ENCODE assay signal across 8 cellular contexts in genomic region chr1:155859234-155859829, GRCh38. TPM values are rescaled to one million over a fixed set of nuclear protein-coding genes. Genes with fewer than 3 reads are reported as not detected.
DNase-seq lines count a peak whose midpoint lies in the region; ATAC-seq and TF ChIP-seq lines count a peak whose summit lies in the region.

SYT11 (plus strand) TSS chr1:155859567; CDS start chr1:155859762, 195 bp downstream.

- H3K4me1 ChIP-seq in iPS-20b (ENCODE audit: insufficient read depth, low read length) (peaks cover 5% of the 10 kb centered on the region; the same call in 1 of the 2 replicates), skeletal muscle tissue (ENCODE audit: control insufficient read depth in 3 of 3, insufficient read depth in 3 of 3, low read length in 3 of 3) (peaks cover 18 to 29% (median 25%) of the 10 kb centered on the region in 3 donors)

- H3K4me3 ChIP-seq in AG04450 (ENCODE audit: low read depth, low read length) (peak within 1 kb of the TSS; percentile 65), cardiac fibroblast (replicated peaks in 1 of 2; ENCODE audit: low read depth in 2 of 2, low read length in 2 of 2) (peak within 1 kb of the TSS; percentile 48 to 59), iPS-20b (ENCODE audit: low read length) (peak within 1 kb of the TSS; percentile 73), skeletal muscle tissue (ENCODE audit: low read length in 3 of 3) (peak within 1 kb of the TSS; percentile 62 to 80 (median 78))

- TF ChIP-seq CTCF in AG04450 (IDR thresholded peaks at IDR 0.05; ENCODE audit: low read depth, low read length) = 0 out of 2 replicates have a peak, but pooled peaks have one; percentile 3
- no peak for TF ChIP-seq CTCF in activated B cell treated with CpG ODN at 0.5 μM for 24 hours (IDR thresholded peaks at IDR 0.05)
- no peak for TF ChIP-seq CTCF in cardiac fibroblast (IDR thresholded peaks at IDR 0.05; ENCODE audit: low read depth, low read length)

- H3K27ac ChIP-seq in AG04450 (ENCODE audit: low read depth, low read length) (peak within 1 kb of the TSS; percentile 92), iPS-20b (ENCODE audit: low read length) (peak within 1 kb of the TSS; percentile 69), skeletal muscle tissue (ENCODE audit: low read depth, low read length) (peak within 1 kb of the TSS; percentile 82)

- no peaks in the 10 kb centered on the region for H3K27me3 ChIP-seq in AG04450 (ENCODE audit: control insufficient read depth, insufficient read depth, low read length)
- no peaks in the 10 kb centered on the region for H3K27me3 ChIP-seq in iPS-20b (ENCODE audit: insufficient read depth, low read length)
- no peaks in the 10 kb centered on the region for H3K27me3 ChIP-seq in skeletal muscle tissue (ENCODE audit: control insufficient read depth in 3 of 3, insufficient read depth in 3 of 3, low read length in 3 of 3)

- peak; percentile 86 for DNase-seq in AG04450 (ENCODE audit: low read depth, low spot score)
- peak; percentile 100 for DNase-seq in NCI-H345 treated with DMSO at 0.1 percent for 48 hours (lab: John Stamatoyannopoulos, UW; ENCODE audit: unreplicated experiment)
- DNase-seq in activated B cell treated with CpG ODN at 0.5 μM for 24 hours = peak; percentile 82
- DNase-seq in cardiac fibroblast (ENCODE audit: low read depth in 2 of 2) = peak; percentile 96

- POLR2A ChIA-PET in AG04450 (lab: Yijun Ruan, JAX) = interaction anchor here (0.5 to 2.0 kb wide), 5 partner anchors 18 to 311 kb away, joined by 3 to 13 read pairs (median 4); no protein-coding TSS in a partner anchor
- POLR2A ChIA-PET in activated B cell treated with CpG ODN at 0.5 μM for 24 hours (lab: Charles Lee) = interaction anchor here (0.5 to 1.8 kb wide), 12 partner anchors 23 to 535 kb away, joined by 3 to 5 read pairs (median 3); partner anchors contain the start of genes ARHGEF2 and PMF1

- peaks cover 2% of the 10 kb centered on the region for H3K27me3 Mint-ChIP-seq in activated B cell treated with CpG ODN at 0.5 μM for 24 hours

- H3K27ac Mint-ChIP-seq in activated B cell treated with CpG ODN at 0.5 μM for 24 hours = peak within 1 kb of the TSS; percentile 97

- H3K9ac ChIP-seq in iPS-20b (ENCODE audit: low read depth, low read length) (peak within 1 kb of the TSS; percentile 93; the same call in 1 of the 2 replicates), skeletal muscle tissue (ENCODE audit: low read depth in 1 of 3, low read length in 3 of 3) (peak within 1 kb of the TSS; percentile 60 to 81 (median 79))

- ATAC-seq in GM19023 (IDR thresholded peaks at IDR 0.05; ENCODE audit: unreplicated experiment) (peak; percentile 52), HG03196 (IDR thresholded peaks at IDR 0.05; ENCODE audit: unreplicated experiment) (peak; percentile 57), activated B cell treated with CpG ODN at 0.5 μM for 24 hours (ENCODE audit: low read depth) (peak; percentile 91)

- peaks cover 7% of the 10 kb centered on the region for H3K36me3 ChIP-seq in iPS-20b (ENCODE audit: insufficient read depth, low read depth, low read length)
- peaks cover 2 to 6% (median 6%) of the 10 kb centered on the region in 3 donors for H3K36me3 ChIP-seq in skeletal muscle tissue (ENCODE audit: control insufficient read depth in 3 of 3, insufficient read depth in 3 of 3, low read length in 3 of 3)

- peak within 1 kb of the TSS; percentile 98 for H3K4me3 Mint-ChIP-seq in activated B cell treated with CpG ODN at 0.5 μM for 24 hours

- no peaks in the 10 kb centered on the region; the same call in 1 of the 2 replicates for H3K9me3 ChIP-seq in AG04450 (ENCODE audit: control insufficient read depth, insufficient read depth, low read length)
- no peaks in the 10 kb centered on the region for H3K9me3 ChIP-seq in iPS-20b (ENCODE audit: insufficient read depth, low read depth, low read length)
- H3K9me3 ChIP-seq in skeletal muscle tissue (ENCODE audit: control insufficient read depth in 3 of 3, low read length in 3 of 3) = no peaks in the 10 kb centered on the region

- peaks cover 49% of the 10 kb centered on the region for H3K4me1 Mint-ChIP-seq in activated B cell treated with CpG ODN at 0.5 μM for 24 hours

- CTCF ChIA-PET in AG04450 (lab: Charles Lee) (interaction anchor here (0.6 to 1.6 kb wide), 3 partner anchors 22 to 237 kb away, joined by 3 to 6 read pairs (median 4); no protein-coding TSS in a partner anchor), activated B cell treated with CpG ODN at 0.5 μM for 24 hours (lab: Charles Lee) (no interaction called here)

- peaks cover 14% of the 10 kb centered on the region for H3K36me3 Mint-ChIP-seq in activated B cell treated with CpG ODN at 0.5 μM for 24 hours (ENCODE audit: low read depth)

- H3K9me3 Mint-ChIP-seq in activated B cell treated with CpG ODN at 0.5 μM for 24 hours = no peaks in the 10 kb centered on the region

- intact Hi-C loops in activated B cell treated with CpG ODN at 0.5 μM for 24 hours (cut with micrococcal nuclease) = loop anchor here (1.0 kb wide), 3 partner anchors 52 to 195 kb away; partner anchors contain the start of genes KHDC4, LAMTOR2 and RIT1

RNA-seq across cellular contexts. Expression of gene SYT11, which starts in this region (rescaled TPM):
- 44.8 and 49.0 TPM in 2 replicates for polyA plus RNA-seq in AG04450 (2011; rRNA removed)
- polyA minus RNA-seq in AG04450 (2011; rRNA and poly(A)+ RNA removed) = 52.2 and 55.1 TPM in 2 replicates
- total RNA-seq in activated B cell treated with CpG ODN at 0.5 μM for 24 hours (3.3 and 3.7 TPM in 2 replicates), skeletal muscle tissue (10.4 TPM)

Comparison
In these comparisons a context has a peak if more than half of its experiments do, and no peak if none do; other contexts are left out.
1. Peak in every context shown above with its lines: DNase-seq, ATAC-seq, H3K4me3 ChIP-seq and H3K27ac ChIP-seq.